In the genomic region with DNA sequence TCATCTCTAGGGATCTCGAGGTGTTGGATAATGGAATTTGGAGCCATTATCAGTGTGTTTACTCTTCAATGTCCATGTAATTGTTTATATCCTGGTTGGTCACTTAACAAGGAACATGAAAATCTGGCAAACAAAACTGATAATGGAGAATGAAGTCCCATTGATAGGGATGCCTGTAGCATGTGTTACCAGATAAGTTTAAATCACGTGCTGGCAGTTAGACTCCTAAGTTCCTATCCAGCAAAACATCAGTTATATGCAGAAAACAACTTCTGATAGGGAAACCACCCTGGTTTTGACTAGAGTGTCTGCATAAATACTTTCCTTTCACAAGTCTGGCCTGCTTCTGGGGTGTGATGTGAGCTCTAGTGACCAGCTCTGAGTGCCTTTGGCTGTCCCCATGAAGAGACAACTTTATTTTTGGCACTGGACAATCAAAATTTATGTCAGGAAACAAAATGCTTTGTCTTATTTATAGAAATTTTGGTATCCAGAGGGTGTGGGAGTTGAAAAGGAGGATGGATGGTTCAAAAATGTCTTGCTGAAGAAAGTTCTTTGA, we compare ENCODE assay signal across 1 cellular context.
TF ChIP-seq lines count a peak whose summit lies in the region.

No MANE protein-coding gene starts in this region.

TF ChIP-seq in GM23338, 12 proteins besides CTCF, POLR2A, EP300 and RAD21 (continued from another document):
- no peak for TF ChIP-seq CREB1 (CRISPR knock-in tag; IDR thresholded peaks at IDR 0.05; ENCODE audit: low read depth)
- no peak for TF ChIP-seq POLR2AphosphoS5 (IDR thresholded peaks at IDR 0.05; ENCODE audit: low read depth)
